ENCODE assay signal across 1 cellular context in genomic region chr22:22130956-22131355, GRCh38.
TF ChIP-seq lines count a peak whose summit lies in the region.

No MANE protein-coding gene starts in this region.

TF ChIP-seq in GM12878, 131 proteins besides CTCF, POLR2A, EP300 and RAD21:
- TF ChIP-seq E2F4 (IDR thresholded peaks at IDR 0.05; ENCODE audit: low read depth, low read length) (no peak), ZBTB40 (IDR thresholded peaks at IDR 0.05; ENCODE audit: borderline replicate concordance) (peak; percentile 58; the same call in 1 of the 2 replicates)
- TF ChIP-seq, protein P1, sequence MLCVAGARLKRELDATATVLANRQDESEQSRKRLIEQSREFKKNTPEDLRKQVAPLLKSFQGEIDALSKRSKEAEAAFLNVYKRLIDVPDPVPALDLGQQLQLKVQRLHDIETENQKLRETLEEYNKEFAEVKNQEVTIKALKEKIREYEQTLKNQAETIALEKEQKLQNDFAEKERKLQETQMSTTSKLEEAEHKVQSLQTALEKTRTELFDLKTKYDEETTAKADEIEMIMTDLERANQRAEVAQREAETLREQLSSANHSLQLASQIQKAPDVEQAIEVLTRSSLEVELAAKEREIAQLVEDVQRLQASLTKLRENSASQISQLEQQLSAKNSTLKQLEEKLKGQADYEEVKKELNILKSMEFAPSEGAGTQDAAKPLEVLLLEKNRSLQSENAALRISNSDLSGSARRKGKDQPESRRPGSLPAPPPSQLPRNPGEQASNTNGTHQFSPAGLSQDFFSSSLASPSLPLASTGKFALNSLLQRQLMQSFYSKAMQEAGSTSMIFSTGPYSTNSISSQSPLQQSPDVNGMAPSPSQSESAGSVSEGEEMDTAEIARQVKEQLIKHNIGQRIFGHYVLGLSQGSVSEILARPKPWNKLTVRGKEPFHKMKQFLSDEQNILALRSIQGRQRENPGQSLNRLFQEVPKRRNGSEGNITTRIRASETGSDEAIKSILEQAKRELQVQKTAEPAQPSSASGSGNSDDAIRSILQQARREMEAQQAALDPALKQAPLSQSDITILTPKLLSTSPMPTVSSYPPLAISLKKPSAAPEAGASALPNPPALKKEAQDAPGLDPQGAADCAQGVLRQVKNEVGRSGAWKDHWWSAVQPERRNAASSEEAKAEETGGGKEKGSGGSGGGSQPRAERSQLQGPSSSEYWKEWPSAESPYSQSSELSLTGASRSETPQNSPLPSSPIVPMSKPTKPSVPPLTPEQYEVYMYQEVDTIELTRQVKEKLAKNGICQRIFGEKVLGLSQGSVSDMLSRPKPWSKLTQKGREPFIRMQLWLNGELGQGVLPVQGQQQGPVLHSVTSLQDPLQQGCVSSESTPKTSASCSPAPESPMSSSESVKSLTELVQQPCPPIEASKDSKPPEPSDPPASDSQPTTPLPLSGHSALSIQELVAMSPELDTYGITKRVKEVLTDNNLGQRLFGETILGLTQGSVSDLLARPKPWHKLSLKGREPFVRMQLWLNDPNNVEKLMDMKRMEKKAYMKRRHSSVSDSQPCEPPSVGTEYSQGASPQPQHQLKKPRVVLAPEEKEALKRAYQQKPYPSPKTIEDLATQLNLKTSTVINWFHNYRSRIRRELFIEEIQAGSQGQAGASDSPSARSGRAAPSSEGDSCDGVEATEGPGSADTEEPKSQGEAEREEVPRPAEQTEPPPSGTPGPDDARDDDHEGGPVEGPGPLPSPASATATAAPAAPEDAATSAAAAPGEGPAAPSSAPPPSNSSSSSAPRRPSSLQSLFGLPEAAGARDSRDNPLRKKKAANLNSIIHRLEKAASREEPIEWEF (IDR thresholded peaks at IDR 0.05; ENCODE audit: insufficient replicate concordance, low read depth, low read length), result no peak
TF ChIP-seq in GM12878: peak in this region for 1.
